In the genomic region with DNA sequence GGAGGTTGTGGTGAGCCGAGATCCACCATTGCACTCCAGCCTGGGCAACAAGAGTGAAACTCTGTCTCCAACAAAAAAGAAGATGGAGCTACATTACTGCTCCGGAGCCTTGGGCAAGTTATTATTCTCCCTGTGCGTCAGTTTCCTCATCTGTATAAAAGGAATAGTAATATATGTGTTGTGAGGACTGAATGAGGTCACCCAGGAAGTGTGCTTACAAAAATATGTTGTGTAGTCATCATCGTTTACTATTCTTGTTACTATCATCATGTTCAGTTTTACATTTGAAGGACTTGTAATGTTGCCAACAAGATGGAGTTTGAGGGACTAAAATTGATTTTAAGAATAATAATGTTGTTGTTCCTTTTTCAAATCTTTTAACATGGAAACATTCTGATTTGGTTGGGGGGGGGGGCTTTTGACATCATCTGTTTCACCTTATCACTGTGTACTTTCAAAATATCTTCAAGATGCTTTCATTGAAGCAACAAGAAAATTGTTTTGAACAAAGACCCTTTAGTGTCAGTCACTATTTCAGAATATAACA, we compare ENCODE assay signal across 21 cellular contexts.
"Had no signal": no experiment of that assay in that cellular context is flagged by ENCODE, and none has a peak within 500 bp of the region (broad histone marks: within the 10 kb centered on the region; RNA-seq: fewer than 3 reads in every experiment).

No MANE protein-coding gene starts in this region.

- H3K27ac Mint-ChIP-seq: endodermal cell; T-helper 2 cell treated with Interferon-gamma antibody and Interleukin-4, amounts not matched to agents 5 μg/mL and 100 μg/mL, for 36 hours had no signal

- DNase-seq: activated CD4-positive, alpha-beta T cell treated with anti-CD3 and anti-CD28 coated beads, Interleukin-2, amount 50 U/mL, for 4 hours; activated effector memory CD4-positive, alpha-beta T cell treated with Interleukin-2 at 50 U/mL for 16 hours; activated naive CD4-positive, alpha-beta T cell treated with anti-CD3 and anti-CD28 coated beads, Interleukin-2, amount 50 U/mL, for 16 hours; activated T-cell treated with anti-CD3 and anti-CD28 coated beads, Interleukin-2, amount 50 U/mL, for 1 hour; adrenal gland; cerebellar nuclear complex; dermis blood vessel endothelial cell; endodermal cell; erythroblast; ovary; sigmoid colon; spleen; stimulated activated naive CD8-positive, alpha-beta T cell treated with anti-CD3 and anti-CD28 coated beads, Interleukin-15, amount 100 ng/mL, for 72 hours; SW 1271; upper lobe of left lung had no signal

- H3K9me3 ChIP-seq: adrenal gland, ovary, sigmoid colon, spleen, upper lobe of left lung had no signal

- H3K27me3 Mint-ChIP-seq: brain; stimulated activated naive CD8-positive, alpha-beta T cell treated with anti-CD3 and anti-CD28 coated beads, Interleukin-15, amount 100 ng/mL, for 72 hours had no signal

- H3K36me3 ChIP-seq: adrenal gland, ovary, sigmoid colon, spleen, upper lobe of left lung had no signal

- FAIRE-seq: keratinocyte had no signal

- H3K36me3 Mint-ChIP-seq: brain had no signal

- H3K4me3 ChIP-seq: adrenal gland, hepatocyte, ovary, sigmoid colon, spleen, upper lobe of left lung had no signal

- H3K4me3 Mint-ChIP-seq: brain; endodermal cell; nephron; stimulated activated naive CD8-positive, alpha-beta T cell treated with anti-CD3 and anti-CD28 coated beads, Interleukin-15, amount 100 ng/mL, for 72 hours; T-helper 2 cell treated with Interferon-gamma antibody and Interleukin-4, amounts not matched to agents 5 μg/mL and 100 μg/mL, for 36 hours had no signal

- H3K27ac ChIP-seq: adrenal gland, hepatocyte, ovary, spleen, upper lobe of left lung had no signal

- H3K9me3 Mint-ChIP-seq: endodermal cell; nephron; stimulated activated naive CD8-positive, alpha-beta T cell treated with anti-CD3 and anti-CD28 coated beads, Interleukin-15, amount 100 ng/mL, for 72 hours; T-helper 2 cell treated with Interferon-gamma antibody and Interleukin-4, amounts not matched to agents 5 μg/mL and 100 μg/mL, for 36 hours had no signal

- H3K4me1 ChIP-seq: adrenal gland, spleen, upper lobe of left lung had no signal

- H3K4me1 Mint-ChIP-seq: endodermal cell; stimulated activated naive CD8-positive, alpha-beta T cell treated with anti-CD3 and anti-CD28 coated beads, Interleukin-15, amount 100 ng/mL, for 72 hours had no signal

- ATAC-seq: activated CD4-positive, CD25-positive, alpha-beta regulatory T cell treated with anti-CD3 and anti-CD28 coated beads, Interleukin-2, amount 50 U/mL, for 24 hours; stimulated activated naive CD8-positive, alpha-beta T cell treated with anti-CD3 and anti-CD28 coated beads, Interleukin-15, amount 100 ng/mL, for 72 hours had no signal

- H3K4me2 ChIP-seq: hepatocyte had no signal

- H3K27me3 ChIP-seq: adrenal gland, hepatocyte, ovary, sigmoid colon, spleen, upper lobe of left lung had no signal

- H2AFZ ChIP-seq: hepatocyte had no signal
